ENCODE assay signal across 8 cellular contexts in the genomic region with DNA sequence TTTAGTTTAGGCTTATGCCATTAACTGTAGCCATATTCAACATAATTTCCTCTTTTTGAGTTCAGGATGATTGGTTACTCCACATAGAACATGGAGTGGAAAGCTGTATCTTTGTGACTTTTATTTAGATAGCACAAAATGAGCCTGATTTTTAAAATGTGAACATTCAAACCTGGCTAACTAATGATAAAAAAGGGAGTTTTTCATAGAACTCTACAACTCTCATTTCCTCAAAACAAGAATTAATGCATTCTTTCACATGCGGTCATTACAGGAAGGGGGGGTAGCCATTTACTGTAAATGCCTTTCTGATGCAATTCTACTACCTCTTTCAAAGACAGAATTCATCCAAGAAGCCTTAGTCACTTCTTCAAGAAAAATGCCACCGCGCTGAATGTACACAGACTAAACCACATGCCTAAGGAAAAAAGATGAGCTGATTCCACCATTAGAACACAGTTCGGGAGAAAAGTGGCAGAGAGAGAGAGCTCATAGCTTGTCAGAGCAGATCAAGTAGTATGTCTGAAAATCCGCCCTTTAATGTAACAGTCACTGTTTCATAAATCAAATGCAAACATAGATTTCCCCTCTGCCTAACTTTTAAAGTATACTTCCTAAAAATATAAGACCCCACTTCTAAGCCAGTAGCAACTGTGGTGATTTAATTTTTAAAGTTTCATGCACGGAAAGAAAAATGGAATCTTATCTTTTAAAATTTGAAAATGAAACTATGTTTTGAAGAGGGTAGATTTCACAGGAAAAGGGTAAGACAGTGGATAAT.
DNase-seq lines count a peak whose midpoint lies in the region; ATAC-seq and TF ChIP-seq lines count a peak whose summit lies in the region.

No MANE protein-coding gene starts in this region.

- H3K9me3 Mint-ChIP-seq in activated naive CD4-positive, alpha-beta T cell treated with anti-CD3 and anti-CD28 coated beads, Interleukin-2, amount 50 U/mL, for 24 hours: no peaks in the 10 kb centered on the region
- peaks cover 4% of the 10 kb centered on the region for H3K9me3 Mint-ChIP-seq in mesothelial cell of epicardium

- H3K4me1 ChIP-seq in ACC112 (ENCODE audit: control insufficient read depth, insufficient read depth, low read length, unreplicated experiment): peaks cover 45% of the 10 kb centered on the region
- H3K4me1 ChIP-seq in MM.1S (ENCODE audit: low read length): peaks cover 23% of the 10 kb centered on the region
- peaks cover 2 to 6% of the 10 kb centered on the region in 2 donors for H3K4me1 ChIP-seq in aorta (ENCODE audit: control insufficient read depth in 1 of 2, insufficient read depth in 2 of 2, low read length in 2 of 2)

- H3K27ac ChIP-seq in ACC112 (ENCODE audit: low read depth, low read length): peak overlapping the region; percentile 99
- H3K27ac ChIP-seq in MM.1S (ENCODE audit: low read length): peak overlapping the region; percentile 80
- H3K27ac ChIP-seq in aorta (ENCODE audit: low read depth in 1 of 2, low read length in 2 of 2): no peak overlapping the region

- peak overlapping the region; percentile 100 for H3K27ac Mint-ChIP-seq in activated naive CD4-positive, alpha-beta T cell treated with anti-CD3 and anti-CD28 coated beads, Interleukin-2, amount 50 U/mL, for 24 hours
- H3K27ac Mint-ChIP-seq in mesothelial cell of epicardium: no peak overlapping the region

- H3K4me3 ChIP-seq in ACC112 (ENCODE audit: low read depth, low read length): peak overlapping the region; percentile 78
- peak overlapping the region; percentile 65 for H3K4me3 ChIP-seq in MM.1S (ENCODE audit: low read length)
- no peak overlapping the region for H3K4me3 ChIP-seq in aorta (ENCODE audit: low read length in 2 of 2)

- intact Hi-C loops in aorta (cut with DNase I): no loop called here

- no peaks in the 10 kb centered on the region for H3K9me2 ChIP-seq in MM.1S (replicated peaks; ENCODE audit: insufficient read depth, low read length)

- H3K36me3 Mint-ChIP-seq in activated naive CD4-positive, alpha-beta T cell treated with anti-CD3 and anti-CD28 coated beads, Interleukin-2, amount 50 U/mL, for 24 hours: peaks cover 49% of the 10 kb centered on the region
- peaks cover 3% of the 10 kb centered on the region for H3K36me3 Mint-ChIP-seq in mesothelial cell of epicardium

- H3K9me3 ChIP-seq in MM.1S (replicated peaks; ENCODE audit: insufficient read depth, low read length): no peaks in the 10 kb centered on the region
- no peaks in the 10 kb centered on the region for H3K9me3 ChIP-seq in aorta (ENCODE audit: control insufficient read depth, low read length)

- DNase-seq in MM.1S (peak; percentile 78), islet precursor cell (peak; percentile 80), aorta (no peak), mesothelial cell of epicardium (ENCODE audit: low spot score in 2 of 2, unreplicated experiment in 2 of 2) (no peak)

- peaks cover 78% of the 10 kb centered on the region for H3K79me2 ChIP-seq in ACC112 (ENCODE audit: control insufficient read depth, insufficient read depth, low read length, unreplicated experiment)
- H3K79me2 ChIP-seq in MM.1S (ENCODE audit: low read length): peaks cover 66% of the 10 kb centered on the region

- H3K27me3 Mint-ChIP-seq in activated naive CD4-positive, alpha-beta T cell treated with anti-CD3 and anti-CD28 coated beads, Interleukin-2, amount 50 U/mL, for 24 hours: no peaks in the 10 kb centered on the region
- H3K27me3 Mint-ChIP-seq in mesothelial cell of epicardium (ENCODE audit: low read depth): no peaks in the 10 kb centered on the region

- peaks cover 37% of the 10 kb centered on the region for H3K4me1 Mint-ChIP-seq in activated naive CD4-positive, alpha-beta T cell treated with anti-CD3 and anti-CD28 coated beads, Interleukin-2, amount 50 U/mL, for 24 hours
- H3K4me1 Mint-ChIP-seq in mesothelial cell of epicardium: peaks cover 4% of the 10 kb centered on the region

- H3K4me3 Mint-ChIP-seq in activated naive CD4-positive, alpha-beta T cell treated with anti-CD3 and anti-CD28 coated beads, Interleukin-2, amount 50 U/mL, for 24 hours: no peak overlapping the region
- H3K4me3 Mint-ChIP-seq in mesothelial cell of epicardium: no peak overlapping the region

- TF ChIP-seq CTCF in MM.1S (IDR thresholded peaks at IDR 0.05; ENCODE audit: low read length): no peak
- TF ChIP-seq CTCF in mesothelial cell of epicardium (IDR thresholded peaks at IDR 0.05; ENCODE audit: unreplicated experiment): no peak

- H3K9ac ChIP-seq in MM.1S (ENCODE audit: low read length): peak overlapping the region; percentile 66

- peaks cover 10% of the 10 kb centered on the region; the same call in 1 of the 2 replicates for H4K20me1 ChIP-seq in MM.1S (ENCODE audit: insufficient read depth, low read length)

- H3K4me2 ChIP-seq in MM.1S (ENCODE audit: low read depth, low read length): peak overlapping the region; percentile 51

- peak; percentile 32 for ATAC-seq in GM18909 (IDR thresholded peaks at IDR 0.05; ENCODE audit: poor library complexity, unreplicated experiment)
- ATAC-seq in aorta (ENCODE audit: low FRiP score): peak; percentile 51
- no peak for ATAC-seq in HG03565 (IDR thresholded peaks at IDR 0.05; ENCODE audit: unreplicated experiment)

- H3F3A ChIP-seq in MM.1S (ENCODE audit: insufficient read depth, low read length): peaks cover 29% of the 10 kb centered on the region

- no peak overlapping the region for H2AFZ ChIP-seq in ACC112 (ENCODE audit: low read length, unreplicated experiment)
- H2AFZ ChIP-seq in MM.1S (ENCODE audit: low read length): no peak overlapping the region

- no peaks in the 10 kb centered on the region for H3K27me3 ChIP-seq in ACC112 (ENCODE audit: insufficient read depth, low read length)
- H3K27me3 ChIP-seq in MM.1S (replicated peaks; ENCODE audit: insufficient read depth, low read length): no peaks in the 10 kb centered on the region
- H3K27me3 ChIP-seq in aorta (ENCODE audit: control insufficient read depth in 1 of 2, insufficient read depth in 2 of 2, low read length in 1 of 2): no peaks in the 10 kb centered on the region

- peaks cover 5% of the 10 kb centered on the region; the same call in 1 of the 2 replicates for H3K36me3 ChIP-seq in ACC112 (ENCODE audit: insufficient read depth, low read length)
- no peaks in the 10 kb centered on the region; the same call in 1 of the 2 replicates for H3K36me3 ChIP-seq in MM.1S (replicated peaks; ENCODE audit: insufficient read depth, low read length)
- H3K36me3 ChIP-seq in aorta (ENCODE audit: control insufficient read depth in 1 of 2, insufficient read depth in 2 of 2, low read length in 1 of 2): no peaks in the 10 kb centered on the region

- WGBS in aorta, 2 donors: 82 to 85% methylated on average over 6 of the region's 6 CpGs

Comparison
In these comparisons a context has a peak if more than half of its experiments do, and no peak if none do; other contexts are left out.
1. H3K27ac ChIP-seq: peak in ACC112 (single experiment) and MM.1S (single experiment); none in aorta (0 of 2).
2. H3K4me3 ChIP-seq: peak in ACC112 (single experiment) and MM.1S (single experiment); none in aorta (0 of 2).
3. DNase-seq: peak in MM.1S (single experiment) and islet precursor cell (single experiment); none in aorta (0 of 2) and mesothelial cell of epicardium (0 of 2).